20 cellular contexts compared by ENCODE assay signal in genomic region chr2:27593240-27593639, GRCh38. TPM values are rescaled to one million over a fixed set of nuclear protein-coding genes. Genes with fewer than 3 reads are reported as not detected.
A peak's percentile ranks its signal among the peaks of the same experiment; 100 is the strongest.
DNase-seq lines count a peak whose midpoint lies in the region; ATAC-seq, FAIRE-seq and TF ChIP-seq lines count a peak whose summit lies in the region.
"Had no signal": no experiment of that assay in that cellular context is flagged by ENCODE, and none has a peak within 500 bp of the region (broad histone marks: within the 10 kb centered on the region; RNA-seq: fewer than 3 reads in every experiment).

No MANE protein-coding gene starts in this region.

- peaks cover 33% of the 10 kb centered on the region for H3K4me1 ChIP-seq in HepG2 (ENCODE audit: insufficient read depth, low read length)
- H3K4me1 ChIP-seq in right lobe of liver: no peaks in the 10 kb centered on the region
- H3K4me1 ChIP-seq in endodermal cell (ENCODE audit: control insufficient read depth, insufficient read depth, low read length): no peaks in the 10 kb centered on the region
- no peaks in the 10 kb centered on the region for H3K4me1 ChIP-seq in trophoblast cell (ENCODE audit: control insufficient read depth in 1 of 2, insufficient read depth in 2 of 2, low read length in 2 of 2)

- peaks cover 58% of the 10 kb centered on the region for H3K36me3 Mint-ChIP-seq in activated CD8-positive, alpha-beta T cell treated with anti-CD3 and anti-CD28 coated beads for 36 hours (ENCODE audit: low read depth)
- peaks cover 69% of the 10 kb centered on the region for H3K36me3 Mint-ChIP-seq in activated CD8-positive, alpha-beta T cell treated with anti-CD3 and anti-CD28 coated beads, Interleukin-2, amount 10 ng/mL, durations not matched to agents 7 days and 5 days (ENCODE audit: low read depth)
- peaks cover 67% of the 10 kb centered on the region for H3K36me3 Mint-ChIP-seq in endodermal cell (ENCODE audit: low read depth)

- no peaks in the 10 kb centered on the region for H3K27me3 Mint-ChIP-seq in activated CD8-positive, alpha-beta T cell treated with anti-CD3 and anti-CD28 coated beads for 36 hours
- H3K27me3 Mint-ChIP-seq in activated CD8-positive, alpha-beta T cell treated with anti-CD3 and anti-CD28 coated beads, Interleukin-2, amount 10 ng/mL, durations not matched to agents 7 days and 5 days (ENCODE audit: low read depth): no peaks in the 10 kb centered on the region
- H3K27me3 Mint-ChIP-seq in endodermal cell (ENCODE audit: insufficient read depth): no peaks in the 10 kb centered on the region
- H3K27me3 Mint-ChIP-seq: CD4-positive, alpha-beta memory T cell had no signal

- no peak overlapping the region for H3K4me3 Mint-ChIP-seq in activated CD8-positive, alpha-beta T cell treated with anti-CD3 and anti-CD28 coated beads for 36 hours
- H3K4me3 Mint-ChIP-seq in activated CD8-positive, alpha-beta T cell treated with anti-CD3 and anti-CD28 coated beads, Interleukin-2, amount 10 ng/mL, durations not matched to agents 7 days and 5 days: no peak overlapping the region
- H3K4me3 Mint-ChIP-seq in endodermal cell: no peak overlapping the region

- H4K91ac ChIP-seq in trophoblast cell (ENCODE audit: low read depth, low read length): no peak overlapping the region

- no peak overlapping the region for H3K4me2 ChIP-seq in HepG2 (ENCODE audit: low read depth, low read length)
- no peak overlapping the region for H3K4me2 ChIP-seq in trophoblast cell (ENCODE audit: low read length)

- peaks cover 32% of the 10 kb centered on the region for H3K9me3 Mint-ChIP-seq in activated CD8-positive, alpha-beta T cell treated with anti-CD3 and anti-CD28 coated beads for 36 hours
- H3K9me3 Mint-ChIP-seq in activated CD8-positive, alpha-beta T cell treated with anti-CD3 and anti-CD28 coated beads, Interleukin-2, amount 10 ng/mL, durations not matched to agents 7 days and 5 days (ENCODE audit: insufficient read depth): peaks cover 39% of the 10 kb centered on the region
- H3K9me3 Mint-ChIP-seq in endodermal cell: peaks cover 74% of the 10 kb centered on the region

- no peak overlapping the region for H2BK12ac ChIP-seq in trophoblast cell (ENCODE audit: low read length)

- intact Hi-C loops in activated CD8-positive, alpha-beta T cell treated with anti-CD3 and anti-CD28 coated beads for 36 hours (cut with micrococcal nuclease): no loop called here
- intact Hi-C loops in HepG2 (cut with micrococcal nuclease; ENCODE audit: unreplicated experiment): no loop called here
- intact Hi-C loops in right lobe of liver (cut with DNase I): no loop called here

- POLR2A ChIA-PET in activated CD8-positive, alpha-beta T cell treated with anti-CD3 and anti-CD28 coated beads for 36 hours (lab: Charles Lee): no interaction called here
- POLR2A ChIA-PET in activated CD8-positive, alpha-beta T cell treated with anti-CD3 and anti-CD28 coated beads, Interleukin-2, amount 10 ng/mL, durations not matched to agents 7 days and 5 days (lab: Charles Lee): no interaction called here
- POLR2A ChIA-PET in HepG2 (lab: Yijun Ruan, JAX): interaction anchor here (1.4 kb wide), 1 partner anchor 11 kb away, joined by 3 read pairs; the partner anchor contains the start of gene ZNF512

- 97% methylated on average over 2 of the region's 2 CpGs for WGBS in HepG2 (ENCODE audit: low lambda C conversion rate)
- WGBS in right lobe of liver (ENCODE audit: insufficient coverage, low coverage, low lambda C conversion rate, missing lambda C conversion rate): 79% methylated on average over 2 of the region's 2 CpGs
- 86 to 95% methylated on average over 1 to 2 of the region's 2 CpGs for WGBS in endodermal cell (ENCODE audit: insufficient coverage in 1 of 2, insufficient read length in 1 of 2), 2 experiments
- WGBS in trophoblast cell (ENCODE audit: extremely low coverage, insufficient coverage, insufficient read length): no CpG with 5 or more reads among the region's 2 CpGs

- BruUV-seq in HepG2 (replicated peaks; lab: Mats Ljungman, UMichigan): no TSS peak

- H4K8ac ChIP-seq in trophoblast cell (ENCODE audit: low read depth, low read length): no peak overlapping the region

- in situ Hi-C loops in HepG2 (cut with HindIII; ENCODE audit: extremely low pct_ligation_motif_present, low pct_unique_long_range_greater_than_20kb): no loop called here

- DNase-seq in activated CD8-positive, alpha-beta T cell treated with anti-CD3 and anti-CD28 coated beads for 36 hours: no peak
- DNase-seq in activated CD8-positive, alpha-beta T cell treated with anti-CD3 and anti-CD28 coated beads, Interleukin-2, amount 10 ng/mL, durations not matched to agents 7 days and 5 days: no peak
- DNase-seq in HepG2 (ENCODE audit: low spot score) (no peak), right lobe of liver (no peak), endodermal cell (no peak), trophoblast cell (no peak), iPS-NIHi7 (ENCODE audit: extremely low spot score) (no peak), GF-D8 (lab: John Stamatoyannopoulos, UW) (no peak)
- DNase-seq: C1 segment of cervical spinal cord; Calu3; CD4-positive, alpha-beta memory T cell; COR-L47; DMS53; DMS79 treated with DMSO at 0.1 percent for 48 hours; GM23248; H7; HCEC 1CT had no signal

- no peak for TF ChIP-seq POLR2A in HepG2 (IDR thresholded peaks at IDR 0.05; ENCODE audit: insufficient read depth in 1 of 2, low read depth in 2 of 2, low read length in 2 of 2)
- no peak for TF ChIP-seq POLR2A in right lobe of liver (IDR thresholded peaks at IDR 0.05)

- no peak overlapping the region for H2BK120ac ChIP-seq in trophoblast cell (ENCODE audit: insufficient read depth, low read length, poor library complexity)

- TF ChIP-seq CTCF in activated CD8-positive, alpha-beta T cell treated with anti-CD3 and anti-CD28 coated beads for 36 hours (IDR thresholded peaks at IDR 0.05): no peak
- no peak for TF ChIP-seq CTCF in HepG2 (CRISPR knock-in tag; IDR thresholded peaks at IDR 0.05)
- no peak for TF ChIP-seq CTCF in right lobe of liver (IDR thresholded peaks at IDR 0.05)
- TF ChIP-seq CTCF in endodermal cell (conservative IDR thresholded peaks at IDR 0.05): no peak

- H3K27me3 ChIP-seq in HepG2 (ENCODE audit: control insufficient read depth in 1 of 2, insufficient read depth in 2 of 2, low read length in 2 of 2): no peaks in the 10 kb centered on the region
- H3K27me3 ChIP-seq in right lobe of liver: no peaks in the 10 kb centered on the region
- H3K27me3 ChIP-seq in endodermal cell (ENCODE audit: control insufficient read depth, insufficient read depth, low read length, poor library complexity, severe bottlenecking): no peaks in the 10 kb centered on the region
- H3K27me3 ChIP-seq in trophoblast cell (ENCODE audit: insufficient read depth, low read length): no peaks in the 10 kb centered on the region

- H3K14ac ChIP-seq in trophoblast cell (ENCODE audit: low read length): no peak overlapping the region

- no peaks in the 10 kb centered on the region for H3K79me1 ChIP-seq in trophoblast cell (ENCODE audit: low read length)

- H2BK5ac ChIP-seq in trophoblast cell (ENCODE audit: low read depth, low read length, poor library complexity): no peak overlapping the region

- H3K4me1 Mint-ChIP-seq in activated CD8-positive, alpha-beta T cell treated with anti-CD3 and anti-CD28 coated beads for 36 hours (ENCODE audit: low read depth): peaks cover 42% of the 10 kb centered on the region
- peaks cover 36% of the 10 kb centered on the region for H3K4me1 Mint-ChIP-seq in activated CD8-positive, alpha-beta T cell treated with anti-CD3 and anti-CD28 coated beads, Interleukin-2, amount 10 ng/mL, durations not matched to agents 7 days and 5 days (ENCODE audit: low read depth)
- no peaks in the 10 kb centered on the region for H3K4me1 Mint-ChIP-seq in endodermal cell

- peaks cover 35% of the 10 kb centered on the region for H4K20me1 ChIP-seq in HepG2 (ENCODE audit: insufficient read depth, low read length)

- CTCF ChIA-PET in activated CD8-positive, alpha-beta T cell treated with anti-CD3 and anti-CD28 coated beads for 36 hours (lab: Charles Lee): interaction anchor here (0.7 kb wide), 1 partner anchor 46 kb away, joined by 3 read pairs; no protein-coding TSS in a partner anchor
- CTCF ChIA-PET in activated CD8-positive, alpha-beta T cell treated with anti-CD3 and anti-CD28 coated beads, Interleukin-2, amount 10 ng/mL, durations not matched to agents 7 days and 5 days (lab: Charles Lee): interaction anchor here (0.6 kb wide), 1 partner anchor 73 kb away, joined by 3 read pairs; no protein-coding TSS in a partner anchor
- CTCF ChIA-PET in HepG2 (lab: Yijun Ruan, JAX; ENCODE audit: low intra/inter-chr PET ratio, low total read pairs): no interaction called here

- H3K9me3 ChIP-seq in HepG2 (ENCODE audit: low read length) (peaks cover 9% of the 10 kb centered on the region), right lobe of liver (no peaks in the 10 kb centered on the region), endodermal cell (ENCODE audit: control insufficient read depth, low read length) (peaks cover 80% of the 10 kb centered on the region), trophoblast cell (ENCODE audit: insufficient read depth, low read depth, low read length) (peaks cover 13% of the 10 kb centered on the region)

- no peak overlapping the region for H3K18ac ChIP-seq in trophoblast cell (ENCODE audit: low read length)

- no peak overlapping the region for H3K23ac ChIP-seq in trophoblast cell (ENCODE audit: low read length)

- no peak for TF ChIP-seq EP300 in HepG2 (IDR thresholded peaks at IDR 0.05; ENCODE audit: low read depth in 2 of 2, low read length in 2 of 2)
- TF ChIP-seq EP300 in HepG2 (CRISPR knock-in tag; IDR thresholded peaks at IDR 0.05; ENCODE audit: borderline replicate concordance): no peak

- H2AK5ac ChIP-seq in trophoblast cell (ENCODE audit: low read length): no peak overlapping the region

- no peak for TF ChIP-seq RAD21 in HepG2 (CRISPR knock-in tag; IDR thresholded peaks at IDR 0.05)

- no peak overlapping the region for H4K12ac ChIP-seq in trophoblast cell (ENCODE audit: low read depth, low read length)

- H3K27ac ChIP-seq in HepG2 (ENCODE audit: extremely low read length, insufficient read depth, low read length) (no peak overlapping the region), right lobe of liver (no peak overlapping the region), endodermal cell (ENCODE audit: low read depth, low read length) (no peak overlapping the region), trophoblast cell (ENCODE audit: low read depth, low read length) (no peak overlapping the region)
- H3K27ac ChIP-seq: GM23248 had no signal

- no peak for FAIRE-seq in HepG2 (lab: Jason Lieb, UNC)
- FAIRE-seq: GM12892, H1 had no signal

- H3K79me2 ChIP-seq in HepG2 (ENCODE audit: insufficient read depth, low read length) (peaks cover 89% of the 10 kb centered on the region), trophoblast cell (ENCODE audit: control insufficient read depth, insufficient read depth, low read length, poor library complexity) (no peaks in the 10 kb centered on the region)

- H3K9ac ChIP-seq in HepG2 (ENCODE audit: insufficient read depth, low read depth, low read length) (no peak overlapping the region), endodermal cell (ENCODE audit: extremely low read depth, low read length, poor library complexity, severe bottlenecking) (no peak overlapping the region), trophoblast cell (ENCODE audit: low read length) (no peak overlapping the region)
- H3K9ac ChIP-seq: GM23248 had no signal

- peak overlapping the region; percentile 40 for H3K4ac ChIP-seq in trophoblast cell (ENCODE audit: low read depth, low read length)

- ATAC-seq in activated CD8-positive, alpha-beta T cell treated with anti-CD3 and anti-CD28 coated beads for 36 hours: no peak
- ATAC-seq in activated CD8-positive, alpha-beta T cell treated with anti-CD3 and anti-CD28 coated beads, Interleukin-2, amount 10 ng/mL, durations not matched to agents 7 days and 5 days: no peak
- ATAC-seq in HepG2: no peak
- ATAC-seq in right lobe of liver: no peak

- H3K4me3 ChIP-seq in HepG2 (replicated peaks in 1 of 3; ENCODE audit: insufficient read depth in 1 of 3, low read depth in 2 of 3, low read length in 3 of 3): no peak overlapping the region
- H3K4me3 ChIP-seq in right lobe of liver: no peak overlapping the region
- peak overlapping the region; percentile 56 for H3K4me3 ChIP-seq in endodermal cell (ENCODE audit: low read length)
- H3K4me3 ChIP-seq in trophoblast cell (ENCODE audit: low read depth, low read length): no peak overlapping the region
- H3K4me3 ChIP-seq: GM23248 had no signal

- H3K36me3 ChIP-seq in HepG2 (replicated peaks in 1 of 2; ENCODE audit: control insufficient read depth in 1 of 2, insufficient read depth in 2 of 2, low read length in 2 of 2) (peaks cover 0 to 3% of the 10 kb centered on the region in 2 experiments; a peak in 1 of 5 replicates), right lobe of liver (no peaks in the 10 kb centered on the region), endodermal cell (ENCODE audit: control insufficient read depth, insufficient read depth, low read length) (peaks cover 18% of the 10 kb centered on the region), trophoblast cell (ENCODE audit: control insufficient read depth in 1 of 2, insufficient read depth in 2 of 2, low read length in 2 of 2) (peaks cover 4 to 12% of the 10 kb centered on the region in 2 experiments)

- no peak overlapping the region for H2AFZ ChIP-seq in HepG2 (ENCODE audit: low read length)
- H2AFZ ChIP-seq in trophoblast cell (ENCODE audit: insufficient read depth, low read length, poor library complexity): no peak overlapping the region
- H2AFZ ChIP-seq: GM23248 had no signal

- peak overlapping the region; percentile 25 for H3K27ac Mint-ChIP-seq in activated CD8-positive, alpha-beta T cell treated with anti-CD3 and anti-CD28 coated beads for 36 hours
- H3K27ac Mint-ChIP-seq in activated CD8-positive, alpha-beta T cell treated with anti-CD3 and anti-CD28 coated beads, Interleukin-2, amount 10 ng/mL, durations not matched to agents 7 days and 5 days: no peak overlapping the region
- H3K27ac Mint-ChIP-seq in endodermal cell: no peak overlapping the region

RNA-seq across cellular contexts. Expression of gene ZNF512, which starts 10.4 kb away (rescaled TPM):
- 10 to 100 TPM; 29.2 to 31.5 TPM for total RNA-seq in activated CD8-positive, alpha-beta T cell treated with anti-CD3 and anti-CD28 coated beads for 36 hours
- 10 to 100 TPM; 37.0 to 39.0 TPM for total RNA-seq in activated CD8-positive, alpha-beta T cell treated with anti-CD3 and anti-CD28 coated beads, Interleukin-2, amount 10 ng/mL, durations not matched to agents 7 days and 5 days
- total RNA-seq in HepG2 (2016; rRNA removed; fragmentation: Illumina TruSeq; extraction: Trizol): 31.0 and 38.1 TPM in 2 replicates
- 16.0 and 19.8 TPM in 2 replicates for total RNA-seq in HepG2 (2016; cell fraction: cytosol; rRNA removed; fragmentation: Illumina TruSeq; extraction: Trizol; ENCODE audit: low read depth)
- total RNA-seq in HepG2 (2016; cell fraction: insoluble cytoplasmic fraction; rRNA removed; fragmentation: Illumina TruSeq; extraction: Trizol): 26.9 and 42.0 TPM in 2 replicates
- 21.0 and 25.6 TPM in 2 replicates for total RNA-seq in HepG2 (2016; cell fraction: membrane; rRNA removed; fragmentation: Illumina TruSeq; extraction: Trizol)
- 41.8 and 49.3 TPM in 2 replicates for total RNA-seq in HepG2 (2016; cell fraction: nucleus; rRNA removed; fragmentation: Illumina TruSeq; extraction: Trizol)
- polyA plus RNA-seq in HepG2 (2011; rRNA removed): 27.9 and 29.8 TPM in 2 replicates
- 13.4 and 17.0 TPM in 2 replicates for polyA plus RNA-seq in HepG2 (2011; cell fraction: cytosol; rRNA removed)
- 81.1 and 98.2 TPM in 2 replicates for polyA plus RNA-seq in HepG2 (2011; cell fraction: nucleus; rRNA removed)
- 22.2 and 36.6 TPM in 2 replicates for polyA plus RNA-seq in HepG2 (2012)
- 3.3 and 4.9 TPM in 2 replicates for polyA plus RNA-seq in HepG2 (2016; cell fraction: cytosol; fragmentation: Illumina TruSeq; extraction: Trizol; ENCODE audit: low read depth)
- polyA plus RNA-seq in HepG2 (2016; cell fraction: insoluble cytoplasmic fraction; fragmentation: Illumina TruSeq; extraction: Trizol; ENCODE audit: low read depth): 33.7 and 36.8 TPM in 2 replicates
- polyA plus RNA-seq in HepG2 (2016; cell fraction: membrane; fragmentation: Illumina TruSeq; extraction: Trizol; ENCODE audit: low read depth): 10.9 TPM in 2 replicates
- 65.8 and 79.5 TPM in 2 replicates for polyA plus RNA-seq in HepG2 (2016; cell fraction: nucleus; fragmentation: Illumina TruSeq; extraction: Trizol; ENCODE audit: insufficient read depth, low read depth)
- 19.0 and 22.7 TPM in 2 replicates for polyA minus RNA-seq in HepG2 (2011; rRNA and poly(A)+ RNA removed; ENCODE audit: low replicate concordance)
- 9.5 and 10.0 TPM in 2 replicates for polyA minus RNA-seq in HepG2 (2011; cell fraction: cytosol; rRNA and poly(A)+ RNA removed)
- polyA minus RNA-seq in HepG2 (2011; cell fraction: nucleus; rRNA and poly(A)+ RNA removed): 57.8 and 73.6 TPM in 2 replicates
- 10 to 100 TPM in 1 of 6 experiments, 1 to 10 TPM in 5; 5.5 to 13.4 (median 6.8) TPM for total RNA-seq in right lobe of liver
- 10 to 100 TPM; 29.3 to 36.7 TPM for total RNA-seq in endodermal cell
- 54.7 TPM for polyA plus RNA-seq in endodermal cell (2013, experiment 1 of 2)
- polyA plus RNA-seq in endodermal cell (2013, experiment 2 of 2): 46.2 TPM
- 18.3 and 20.7 TPM in 2 replicates for polyA plus RNA-seq in trophoblast cell (2013)
- total RNA-seq: G401 had no signal

RNA-seq across cellular contexts. Expression of gene CCDC121, which starts 35.6 kb away (rescaled TPM):
- under 1 TPM; 0.40 to 0.43 TPM for total RNA-seq in activated CD8-positive, alpha-beta T cell treated with anti-CD3 and anti-CD28 coated beads for 36 hours
- total RNA-seq in activated CD8-positive, alpha-beta T cell treated with anti-CD3 and anti-CD28 coated beads, Interleukin-2, amount 10 ng/mL, durations not matched to agents 7 days and 5 days: 1 to 10 TPM; 1.5 to 1.6 TPM
- total RNA-seq in HepG2 (2016; rRNA removed; fragmentation: Illumina TruSeq; extraction: Trizol): 3.0 and 3.8 TPM in 2 replicates
- total RNA-seq in HepG2 (2016; cell fraction: cytosol; rRNA removed; fragmentation: Illumina TruSeq; extraction: Trizol; ENCODE audit: low read depth): 0.40 and 1.1 TPM in 2 replicates
- total RNA-seq in HepG2 (2016; cell fraction: insoluble cytoplasmic fraction; rRNA removed; fragmentation: Illumina TruSeq; extraction: Trizol): 3.4 and 4.4 TPM in 2 replicates
- total RNA-seq in HepG2 (2016; cell fraction: membrane; rRNA removed; fragmentation: Illumina TruSeq; extraction: Trizol): 2.0 TPM in 2 replicates
- 2.3 and 2.7 TPM in 2 replicates for total RNA-seq in HepG2 (2016; cell fraction: nucleus; rRNA removed; fragmentation: Illumina TruSeq; extraction: Trizol)
- polyA plus RNA-seq in HepG2 (2011; rRNA removed): 1.2 and 1.9 TPM in 2 replicates
- 0.50 and 0.79 TPM in 2 replicates for polyA plus RNA-seq in HepG2 (2011; cell fraction: cytosol; rRNA removed)
- polyA plus RNA-seq in HepG2 (2011; cell fraction: nucleus; rRNA removed): 0.61 and 0.88 TPM in 2 replicates
- polyA plus RNA-seq in HepG2 (2012): 1.3 and 2.8 TPM in 2 replicates
- 0.28 and 0.31 TPM in 2 replicates for polyA plus RNA-seq in HepG2 (2016; cell fraction: cytosol; fragmentation: Illumina TruSeq; extraction: Trizol; ENCODE audit: low read depth)
- 3.4 and 5.5 TPM in 2 replicates for polyA plus RNA-seq in HepG2 (2016; cell fraction: insoluble cytoplasmic fraction; fragmentation: Illumina TruSeq; extraction: Trizol; ENCODE audit: low read depth)
- polyA plus RNA-seq in HepG2 (2016; cell fraction: membrane; fragmentation: Illumina TruSeq; extraction: Trizol; ENCODE audit: low read depth): 0.83 and 1.1 TPM in 2 replicates
- polyA plus RNA-seq in HepG2 (2016; cell fraction: nucleus; fragmentation: Illumina TruSeq; extraction: Trizol; ENCODE audit: insufficient read depth, low read depth): 3.8 and 3.9 TPM in 2 replicates
- 0.46 and 0.49 TPM in 2 replicates for polyA minus RNA-seq in HepG2 (2011; rRNA and poly(A)+ RNA removed; ENCODE audit: low replicate concordance)
- polyA minus RNA-seq in HepG2 (2011; cell fraction: cytosol; rRNA and poly(A)+ RNA removed): 0.79 and 1.1 TPM in 2 replicates
- 1.9 and 2.6 TPM in 2 replicates for polyA minus RNA-seq in HepG2 (2011; cell fraction: nucleus; rRNA and poly(A)+ RNA removed)
- total RNA-seq in right lobe of liver: 1 to 10 TPM in 4 of 6 experiments, under 1 TPM in 2; 0.74 to 2.1 (median 1.5) TPM
- 1 to 10 TPM; 4.6 to 5.3 TPM for total RNA-seq in endodermal cell
- polyA plus RNA-seq in endodermal cell (2013, experiment 1 of 2): 6.3 TPM
- 5.4 TPM for polyA plus RNA-seq in endodermal cell (2013, experiment 2 of 2)
- 2.1 and 2.7 TPM in 2 replicates for polyA plus RNA-seq in trophoblast cell (2013)

RNA-seq across cellular contexts. Expression of gene GPN1, which starts 35.6 kb away (rescaled TPM):
- total RNA-seq in activated CD8-positive, alpha-beta T cell treated with anti-CD3 and anti-CD28 coated beads for 36 hours: 10 to 100 TPM; 37.6 to 41.2 TPM
- 10 to 100 TPM; 39.7 to 41.4 TPM for total RNA-seq in activated CD8-positive, alpha-beta T cell treated with anti-CD3 and anti-CD28 coated beads, Interleukin-2, amount 10 ng/mL, durations not matched to agents 7 days and 5 days
- total RNA-seq in HepG2 (2016; rRNA removed; fragmentation: Illumina TruSeq; extraction: Trizol) (62.7 and 98.5 TPM in 2 replicates), right lobe of liver (10 to 100 TPM in 4 of 6 experiments, 1 to 10 TPM in 2; 9.4 to 14.6 (median 11.3) TPM), endodermal cell (10 to 100 TPM; 49.6 to 51.5 TPM)
- total RNA-seq in HepG2 (2016; cell fraction: cytosol; rRNA removed; fragmentation: Illumina TruSeq; extraction: Trizol; ENCODE audit: low read depth): 11.8 and 12.1 TPM in 2 replicates
- total RNA-seq in HepG2 (2016; cell fraction: insoluble cytoplasmic fraction; rRNA removed; fragmentation: Illumina TruSeq; extraction: Trizol): 62.1 and 103 TPM in 2 replicates
- 36.3 and 39.5 TPM in 2 replicates for total RNA-seq in HepG2 (2016; cell fraction: membrane; rRNA removed; fragmentation: Illumina TruSeq; extraction: Trizol)
- 35.4 and 37.8 TPM in 2 replicates for total RNA-seq in HepG2 (2016; cell fraction: nucleus; rRNA removed; fragmentation: Illumina TruSeq; extraction: Trizol)
- polyA plus RNA-seq in HepG2 (2011; rRNA removed): 51.9 and 54.5 TPM in 2 replicates
- polyA plus RNA-seq in HepG2 (2011; cell fraction: cytosol; rRNA removed): 29.7 and 46.3 TPM in 2 replicates
- polyA plus RNA-seq in HepG2 (2011; cell fraction: nucleus; rRNA removed): 16.8 and 22.2 TPM in 2 replicates
- polyA plus RNA-seq in HepG2 (2012): 41.7 and 47.0 TPM in 2 replicates
- 13.4 and 13.7 TPM in 2 replicates for polyA plus RNA-seq in HepG2 (2016; cell fraction: cytosol; fragmentation: Illumina TruSeq; extraction: Trizol; ENCODE audit: low read depth)
- 89.3 and 97.6 TPM in 2 replicates for polyA plus RNA-seq in HepG2 (2016; cell fraction: insoluble cytoplasmic fraction; fragmentation: Illumina TruSeq; extraction: Trizol; ENCODE audit: low read depth)
- polyA plus RNA-seq in HepG2 (2016; cell fraction: membrane; fragmentation: Illumina TruSeq; extraction: Trizol; ENCODE audit: low read depth): 26.6 and 27.4 TPM in 2 replicates
- 43.6 and 44.2 TPM in 2 replicates for polyA plus RNA-seq in HepG2 (2016; cell fraction: nucleus; fragmentation: Illumina TruSeq; extraction: Trizol; ENCODE audit: insufficient read depth, low read depth)
- 68.4 and 76.3 TPM in 2 replicates for polyA minus RNA-seq in HepG2 (2011; rRNA and poly(A)+ RNA removed; ENCODE audit: low replicate concordance)
- polyA minus RNA-seq in HepG2 (2011; cell fraction: cytosol; rRNA and poly(A)+ RNA removed): 27.5 and 32.2 TPM in 2 replicates
- polyA minus RNA-seq in HepG2 (2011; cell fraction: nucleus; rRNA and poly(A)+ RNA removed): 54.5 and 62.1 TPM in 2 replicates
- polyA plus RNA-seq in endodermal cell (2013, experiment 1 of 2): 57.9 TPM
- polyA plus RNA-seq in endodermal cell (2013, experiment 2 of 2): 56.3 TPM
- 26.9 and 28.9 TPM in 2 replicates for polyA plus RNA-seq in trophoblast cell (2013)
